Comparison of ENCODE assay signal across 1 cellular context in genomic region chr12:88600272-88600671, GRCh38.
TF ChIP-seq lines count a peak whose summit lies in the region.

No MANE protein-coding gene starts in this region.

TF ChIP-seq in HepG2, 621 proteins besides CTCF, POLR2A, EP300 and RAD21 (continued from another document):
- no peak for TF ChIP-seq ZNF550 (CRISPR knock-in tag; IDR thresholded peaks at IDR 0.05; ENCODE audit: borderline replicate concordance)
- no peak for TF ChIP-seq MED13 (CRISPR knock-in tag; IDR thresholded peaks at IDR 0.05)
- TF ChIP-seq E2F5 (CRISPR knock-in tag; conservative IDR thresholded peaks at IDR 0.05) = no peak
- no peak for TF ChIP-seq FIP1L1 (IDR thresholded peaks at IDR 0.05; ENCODE audit: borderline replicate concordance, insufficient read depth, low read depth, low read length)
- TF ChIP-seq NFE2 (CRISPR knock-in tag; IDR thresholded peaks at IDR 0.05) = no peak
- TF ChIP-seq, protein P1, sequence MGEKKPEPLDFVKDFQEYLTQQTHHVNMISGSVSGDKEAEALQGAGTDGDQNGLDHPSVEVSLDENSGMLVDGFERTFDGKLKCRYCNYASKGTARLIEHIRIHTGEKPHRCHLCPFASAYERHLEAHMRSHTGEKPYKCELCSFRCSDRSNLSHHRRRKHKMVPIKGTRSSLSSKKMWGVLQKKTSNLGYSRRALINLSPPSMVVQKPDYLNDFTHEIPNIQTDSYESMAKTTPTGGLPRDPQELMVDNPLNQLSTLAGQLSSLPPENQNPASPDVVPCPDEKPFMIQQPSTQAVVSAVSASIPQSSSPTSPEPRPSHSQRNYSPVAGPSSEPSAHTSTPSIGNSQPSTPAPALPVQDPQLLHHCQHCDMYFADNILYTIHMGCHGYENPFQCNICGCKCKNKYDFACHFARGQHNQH (CRISPR knock-in tag; IDR thresholded peaks at IDR 0.05) = no peak
- no peak for TF ChIP-seq GTF2F1 (IDR thresholded peaks at IDR 0.05; ENCODE audit: low read length)
- no peak for TF ChIP-seq ZNF264 (CRISPR knock-in tag; IDR thresholded peaks at IDR 0.05)
